24 cellular contexts compared by ENCODE assay signal in genomic region chr2:131031431-131031841, GRCh38.
DNase-seq lines count a peak whose midpoint lies in the region; ATAC-seq and TF ChIP-seq lines count a peak whose summit lies in the region.
"Had no signal": no experiment of that assay in that cellular context is flagged by ENCODE, and none has a peak within 500 bp of the region (broad histone marks: within the 10 kb centered on the region; RNA-seq: fewer than 3 reads in every experiment).

No MANE protein-coding gene starts in this region.

- no peak overlapping the region for H3K4me3 ChIP-seq in lower lobe of right lung
- H3K4me3 ChIP-seq: BLaER1 treated with 17β-estradiol and CSF1 and Interleukin-3, amounts not matched to agents 10 nM and 100 nM; GM23248 had no signal

- no peak overlapping the region for H3K27ac Mint-ChIP-seq in activated CD4-positive, alpha-beta T cell treated with anti-CD3 and anti-CD28 coated beads, Interleukin-2, amount 10 ng/mL, durations not matched to agents 7 days and 5 days

- no peak for TF ChIP-seq CTCF in RWPE1 (conservative IDR thresholded peaks at IDR 0.05; ENCODE audit: low read depth)
- no peak for TF ChIP-seq CTCF in lower lobe of right lung (IDR thresholded peaks at IDR 0.05)

- POLR2A ChIA-PET in activated CD4-positive, alpha-beta T cell treated with anti-CD3 and anti-CD28 coated beads, Interleukin-2, amount 10 ng/mL, durations not matched to agents 7 days and 5 days (lab: Charles Lee) = no interaction called here
- POLR2A ChIA-PET in RWPE1 (lab: Yijun Ruan, JAX; ENCODE audit: low non-redundant PET) = no interaction called here

- peak overlapping the region; percentile 79 for H3K27ac ChIP-seq in RWPE1
- H3K27ac ChIP-seq in lower lobe of right lung = peak overlapping the region; percentile 36
- H3K27ac ChIP-seq: 22Rv1; BLaER1 treated with 17β-estradiol and CSF1 and Interleukin-3, amounts not matched to agents 10 nM and 100 nM; GM23248 had no signal

- CTCF ChIA-PET in activated CD4-positive, alpha-beta T cell treated with anti-CD3 and anti-CD28 coated beads, Interleukin-2, amount 10 ng/mL, durations not matched to agents 7 days and 5 days (lab: Charles Lee) = interaction anchor here (0.6 to 1.6 kb wide), 2 partner anchors 10 to 151 kb away, joined by 3 to 4 read pairs; no protein-coding TSS in a partner anchor
- CTCF ChIA-PET in RWPE1 (lab: Yijun Ruan, JAX) = no interaction called here

- H3K36me3 Mint-ChIP-seq in activated CD4-positive, alpha-beta T cell treated with anti-CD3 and anti-CD28 coated beads, Interleukin-2, amount 10 ng/mL, durations not matched to agents 7 days and 5 days (ENCODE audit: low read depth) = no peaks in the 10 kb centered on the region

- H3K4me3 Mint-ChIP-seq in activated CD4-positive, alpha-beta T cell treated with anti-CD3 and anti-CD28 coated beads, Interleukin-2, amount 10 ng/mL, durations not matched to agents 7 days and 5 days = no peak overlapping the region
- H3K4me3 Mint-ChIP-seq: CD4-positive, alpha-beta memory T cell had no signal

- DNase-seq in activated CD4-positive, alpha-beta T cell treated with anti-CD3 and anti-CD28 coated beads, Interleukin-2, amount 10 ng/mL, durations not matched to agents 7 days and 5 days = peak; percentile 2
- DNase-seq in activated CD4-positive, alpha-beta T cell treated with anti-CD3 and anti-CD28 coated beads for 1 hour = no peak
- DNase-seq in RWPE1 (ENCODE audit: low spot score) = no peak
- DNase-seq in lower lobe of right lung = no peak
- peak; percentile 31 for DNase-seq in sciatic nerve (ENCODE audit: low spot score)
- DNase-seq in kidney tubule cell (ENCODE audit: low spot score) = no peak
- no peak for DNase-seq in stimulated activated CD4-positive, alpha-beta T cell treated with anti-CD3 and anti-CD28 coated beads, Interleukin-2, amount 100 ng/mL, for 48 hours
- no peak for DNase-seq in activated CD4-positive, CD25-positive, alpha-beta regulatory T cell (lab: John Stamatoyannopoulos, UW)
- DNase-seq: ACHN; CD4-positive, alpha-beta memory T cell; DND-41; GM23248; KBM-7; NCI-H1092; NCI-H1436; NCI-H187 treated with DMSO at 0.1 percent for 48 hours; NCI-H2107; NCI-H446 treated with DMSO at 0.1 percent for 48 hours; NCI-H526 treated with DMSO at 0.1 percent for 48 hours; PC-3; RPMI8226 had no signal

- no peaks in the 10 kb centered on the region for H3K4me1 Mint-ChIP-seq in activated CD4-positive, alpha-beta T cell treated with anti-CD3 and anti-CD28 coated beads, Interleukin-2, amount 10 ng/mL, durations not matched to agents 7 days and 5 days

- peaks cover 44% of the 10 kb centered on the region for H3K27me3 Mint-ChIP-seq in activated CD4-positive, alpha-beta T cell treated with anti-CD3 and anti-CD28 coated beads, Interleukin-2, amount 10 ng/mL, durations not matched to agents 7 days and 5 days

- H3K36me3 ChIP-seq in lower lobe of right lung = no peaks in the 10 kb centered on the region
- H3K36me3 ChIP-seq: BLaER1 treated with 17β-estradiol and CSF1 and Interleukin-3, amounts not matched to agents 10 nM and 100 nM had no signal

- H3K4me1 ChIP-seq in lower lobe of right lung = no peaks in the 10 kb centered on the region

- H3K9me3 ChIP-seq in lower lobe of right lung = no peaks in the 10 kb centered on the region

- intact Hi-C loops in lower lobe of right lung (cut with DNase I) = no loop called here
- intact Hi-C loops in sciatic nerve (cut with DNase I) = no loop called here

- no peaks in the 10 kb centered on the region for H3K9me3 Mint-ChIP-seq in activated CD4-positive, alpha-beta T cell treated with anti-CD3 and anti-CD28 coated beads, Interleukin-2, amount 10 ng/mL, durations not matched to agents 7 days and 5 days

- ATAC-seq in lower lobe of right lung = peak; percentile 74 to 77
- ATAC-seq in sciatic nerve = no peak
- ATAC-seq: HCT116, PC-3 had no signal

- H3K27me3 ChIP-seq in lower lobe of right lung (ENCODE audit: low read depth) = peaks cover 15% of the 10 kb centered on the region
- H3K27me3 ChIP-seq: BLaER1 treated with 17β-estradiol and CSF1 and Interleukin-3, amounts not matched to agents 10 nM and 100 nM had no signal

Comparison
In these comparisons a context has a peak if more than half of its experiments do, and no peak if none do; other contexts are left out.
1. DNase-seq: peak in activated CD4-positive, alpha-beta T cell treated with anti-CD3 and anti-CD28 coated beads, Interleukin-2, amount 10 ng/mL, durations not matched to agents 7 days and 5 days (single experiment) and sciatic nerve (single experiment); none in activated CD4-positive, alpha-beta T cell treated with anti-CD3 and anti-CD28 coated beads for 1 hour (single experiment), RWPE1 (single experiment), lower lobe of right lung (single experiment), kidney tubule cell (single experiment), stimulated activated CD4-positive, alpha-beta T cell treated with anti-CD3 and anti-CD28 coated beads, Interleukin-2, amount 100 ng/mL, for 48 hours (0 of 2) and activated CD4-positive, CD25-positive, alpha-beta regulatory T cell (0 of 4).